8 cellular contexts compared by ENCODE assay signal in genomic region chr5:35089688-35090314, GRCh38. TPM values are rescaled to one million over a fixed set of nuclear protein-coding genes. Genes with fewer than 3 reads are reported as not detected.
A peak's percentile ranks its signal among the peaks of the same experiment; 100 is the strongest.
DNase-seq lines count a peak whose midpoint lies in the region; ATAC-seq and TF ChIP-seq lines count a peak whose summit lies in the region.

No MANE protein-coding gene starts in this region.

- H3K9ac ChIP-seq in endodermal cell (ENCODE audit: extremely low read depth, low read length, poor library complexity, severe bottlenecking) = no peak overlapping the region

- H3K27me3 ChIP-seq in endodermal cell (ENCODE audit: control insufficient read depth, insufficient read depth, low read length, poor library complexity, severe bottlenecking) = no peaks in the 10 kb centered on the region
- H3K27me3 ChIP-seq in naive thymus-derived CD4-positive, alpha-beta T cell (ENCODE audit: control insufficient read depth in 2 of 2, insufficient read depth in 2 of 2, low read length in 2 of 2) = no peaks in the 10 kb centered on the region

- H3K27ac ChIP-seq in endodermal cell (ENCODE audit: low read depth, low read length) = no peak overlapping the region
- no peak overlapping the region for H3K27ac ChIP-seq in naive thymus-derived CD4-positive, alpha-beta T cell (ENCODE audit: low read depth, low read length)
- H3K27ac ChIP-seq in substantia nigra (ENCODE audit: low read depth, low read length, poor library complexity, severe bottlenecking) = no peak overlapping the region

- H3K36me3 Mint-ChIP-seq in activated CD8-positive, alpha-beta T cell treated with anti-CD3 and anti-CD28 coated beads for 36 hours (ENCODE audit: low read depth) = no peaks in the 10 kb centered on the region
- H3K36me3 Mint-ChIP-seq in endodermal cell (ENCODE audit: low read depth) = no peaks in the 10 kb centered on the region
- no peaks in the 10 kb centered on the region for H3K36me3 Mint-ChIP-seq in naive thymus-derived CD4-positive, alpha-beta T cell

- CTCF ChIA-PET in activated CD8-positive, alpha-beta T cell treated with anti-CD3 and anti-CD28 coated beads for 36 hours (lab: Charles Lee) = interaction anchor here (0.9 to 1.7 kb wide), 7 partner anchors 10 to 990 kb away, joined by 3 to 14 read pairs (median 4); no protein-coding TSS in a partner anchor
- CTCF ChIA-PET in naive thymus-derived CD4-positive, alpha-beta T cell (lab: Charles Lee) = interaction anchor here (0.5 to 3.6 kb wide), 3 partner anchors 148 to 836 kb away, joined by 5 to 40 read pairs (median 20); no protein-coding TSS in a partner anchor

- H3K36me3 ChIP-seq in endodermal cell (ENCODE audit: control insufficient read depth, insufficient read depth, low read length) = no peaks in the 10 kb centered on the region
- H3K36me3 ChIP-seq in naive thymus-derived CD4-positive, alpha-beta T cell (ENCODE audit: control insufficient read depth in 2 of 3, insufficient read depth in 3 of 3, low read length in 3 of 3) = no peaks in the 10 kb centered on the region

- DNase-seq in GDM1 (lab: John Stamatoyannopoulos, UW) (peak; percentile 11), NCI-H748 treated with DMSO at 0.1 percent for 48 hours (lab: John Stamatoyannopoulos, UW) (peak; percentile 77), endodermal cell (peak; percentile 91), substantia nigra (lab: John Stamatoyannopoulos, UW) (peak in 34 of 49 donors; percentile 1 to 57 (median 16)), DMS79 (lab: John Stamatoyannopoulos, UW) (no peak)
- DNase-seq in activated CD8-positive, alpha-beta T cell treated with anti-CD3 and anti-CD28 coated beads for 36 hours = peak; percentile 68
- DNase-seq in naive thymus-derived CD4-positive, alpha-beta T cell = peak; percentile 15 to 55 (median 37)

- no peaks in the 10 kb centered on the region for H3K4me1 Mint-ChIP-seq in activated CD8-positive, alpha-beta T cell treated with anti-CD3 and anti-CD28 coated beads for 36 hours (ENCODE audit: low read depth)
- peaks cover 20% of the 10 kb centered on the region for H3K4me1 Mint-ChIP-seq in endodermal cell
- peaks cover 0 to 3% (median 0%) of the 10 kb centered on the region in 7 donors for H3K4me1 Mint-ChIP-seq in naive thymus-derived CD4-positive, alpha-beta T cell

- WGBS in endodermal cell (ENCODE audit: insufficient coverage in 1 of 2, insufficient read length in 1 of 2), 2 experiments = 66% methylated on average over 5 of the region's 5 CpGs; no CpG with 5 or more reads in 1 of the 2 experiments

- no peak overlapping the region for H3K4me3 ChIP-seq in endodermal cell (ENCODE audit: low read length)
- no peak overlapping the region for H3K4me3 ChIP-seq in naive thymus-derived CD4-positive, alpha-beta T cell (ENCODE audit: low read length)

- H3K4me1 ChIP-seq in endodermal cell (ENCODE audit: control insufficient read depth, insufficient read depth, low read length) = no peaks in the 10 kb centered on the region
- no peaks in the 10 kb centered on the region for H3K4me1 ChIP-seq in naive thymus-derived CD4-positive, alpha-beta T cell (ENCODE audit: control insufficient read depth in 2 of 2, insufficient read depth in 2 of 2, low read length in 2 of 2)

- H3K9me3 ChIP-seq in endodermal cell (ENCODE audit: control insufficient read depth, low read length) = no peaks in the 10 kb centered on the region
- no peaks in the 10 kb centered on the region for H3K9me3 ChIP-seq in naive thymus-derived CD4-positive, alpha-beta T cell (ENCODE audit: control insufficient read depth in 2 of 3, low read length in 3 of 3)

- H3K9me3 Mint-ChIP-seq in activated CD8-positive, alpha-beta T cell treated with anti-CD3 and anti-CD28 coated beads for 36 hours = no peaks in the 10 kb centered on the region
- no peaks in the 10 kb centered on the region for H3K9me3 Mint-ChIP-seq in endodermal cell
- no peaks in the 10 kb centered on the region for H3K9me3 Mint-ChIP-seq in naive thymus-derived CD4-positive, alpha-beta T cell

- intact Hi-C loops in activated CD8-positive, alpha-beta T cell treated with anti-CD3 and anti-CD28 coated beads for 36 hours (cut with micrococcal nuclease) = loop anchor here (5.0 kb wide), 2 partner anchors 92 to 838 kb away; no protein-coding TSS in a partner anchor
- intact Hi-C loops in naive thymus-derived CD4-positive, alpha-beta T cell (cut with micrococcal nuclease) = loop anchor here (1.0 to 5.0 kb wide), 5 partner anchors 112 to 688 kb away; partner anchors contain the start of gene SPEF2 (in 1 of the 2)

- peak; percentile 47 for ATAC-seq in HG02798 (IDR thresholded peaks at IDR 0.05; ENCODE audit: poor library complexity, unreplicated experiment)
- peak; percentile 53 for ATAC-seq in activated CD8-positive, alpha-beta T cell treated with anti-CD3 and anti-CD28 coated beads for 36 hours
- peak; percentile 56 for ATAC-seq in naive thymus-derived CD4-positive, alpha-beta T cell

- TF ChIP-seq CTCF in activated CD8-positive, alpha-beta T cell treated with anti-CD3 and anti-CD28 coated beads for 36 hours (IDR thresholded peaks at IDR 0.05) = peak; percentile 61
- TF ChIP-seq CTCF in endodermal cell (conservative IDR thresholded peaks at IDR 0.05) = peak; percentile 94

- H3K4me3 Mint-ChIP-seq in activated CD8-positive, alpha-beta T cell treated with anti-CD3 and anti-CD28 coated beads for 36 hours = no peak overlapping the region
- H3K4me3 Mint-ChIP-seq in endodermal cell = no peak overlapping the region
- H3K4me3 Mint-ChIP-seq in naive thymus-derived CD4-positive, alpha-beta T cell = no peak overlapping the region

- H3K27me3 Mint-ChIP-seq in activated CD8-positive, alpha-beta T cell treated with anti-CD3 and anti-CD28 coated beads for 36 hours = peaks cover 3% of the 10 kb centered on the region
- H3K27me3 Mint-ChIP-seq in endodermal cell (ENCODE audit: insufficient read depth) = no peaks in the 10 kb centered on the region
- H3K27me3 Mint-ChIP-seq in naive thymus-derived CD4-positive, alpha-beta T cell = peaks cover 0 to 7% (median 6%) of the 10 kb centered on the region in 5 donors

- no peak overlapping the region for H3K27ac Mint-ChIP-seq in activated CD8-positive, alpha-beta T cell treated with anti-CD3 and anti-CD28 coated beads for 36 hours
- no peak overlapping the region for H3K27ac Mint-ChIP-seq in endodermal cell
- H3K27ac Mint-ChIP-seq in naive thymus-derived CD4-positive, alpha-beta T cell = no peak overlapping the region

- POLR2A ChIA-PET in activated CD8-positive, alpha-beta T cell treated with anti-CD3 and anti-CD28 coated beads for 36 hours (lab: Charles Lee) = no interaction called here
- POLR2A ChIA-PET in naive thymus-derived CD4-positive, alpha-beta T cell (lab: Charles Lee) = no interaction called here

RNA-seq across cellular contexts. Expression of gene AGXT2, which starts 42.1 kb away (rescaled TPM):
- total RNA-seq in activated CD8-positive, alpha-beta T cell treated with anti-CD3 and anti-CD28 coated beads for 36 hours = not detected
- total RNA-seq in endodermal cell = not detected
- polyA plus RNA-seq in endodermal cell (2013, experiment 1 of 2) = not detected
- not detected for polyA plus RNA-seq in endodermal cell (2013, experiment 2 of 2)
- total RNA-seq in naive thymus-derived CD4-positive, alpha-beta T cell = not detected
- polyA plus RNA-seq in naive thymus-derived CD4-positive, alpha-beta T cell = not detected
